Comparison of ENCODE assay signal across 1 cellular context in the genomic region with DNA sequence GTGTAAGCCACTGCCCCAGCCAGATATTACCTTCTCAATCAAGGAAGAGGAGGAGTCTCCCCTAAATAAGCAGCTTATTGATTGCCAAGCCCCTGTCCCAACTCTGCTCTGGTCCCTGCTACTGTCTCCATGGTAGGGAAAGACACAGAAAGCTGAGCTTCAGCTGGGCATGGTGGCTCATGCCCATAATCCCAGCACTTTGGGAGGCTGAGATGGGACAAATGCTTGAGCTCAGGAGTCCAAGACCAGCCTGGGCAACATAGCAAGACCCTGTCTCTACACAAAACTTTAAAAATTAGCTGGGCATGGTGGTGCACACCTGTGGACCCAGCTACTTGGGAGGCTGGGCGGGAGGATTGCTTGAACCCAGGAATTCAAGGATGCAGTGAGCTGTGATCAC.
TF ChIP-seq lines count a peak whose summit lies in the region.

No MANE protein-coding gene starts in this region.

TF ChIP-seq in WTC11, 78 proteins besides CTCF, POLR2A, EP300 and RAD21:
- TF ChIP-seq ZNF121 (CRISPR knock-in tag; IDR thresholded peaks at IDR 0.05) (peak; percentile 74), SOX15 (CRISPR knock-in tag; IDR thresholded peaks at IDR 0.05) (no peak)
